17 cellular contexts compared by ENCODE assay signal in the genomic region with DNA sequence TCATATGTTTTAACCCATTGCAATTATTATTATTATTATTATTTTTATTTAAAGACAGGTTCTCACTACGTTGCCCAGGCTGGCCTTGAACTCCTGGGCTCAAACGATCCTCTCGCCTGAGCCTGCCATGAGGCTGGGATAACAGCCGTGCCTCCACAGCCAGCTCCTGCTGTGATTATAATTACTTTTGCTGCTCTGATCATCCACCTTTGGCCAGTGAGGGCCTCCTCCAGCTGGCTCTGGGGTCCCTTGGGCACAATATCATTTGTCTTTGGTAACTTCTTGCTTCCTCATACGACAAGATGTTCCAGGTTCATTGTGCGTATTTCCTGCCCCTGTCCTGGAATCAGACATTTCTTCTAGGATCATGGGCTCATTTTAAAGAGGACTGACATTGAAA. TPM values are rescaled to one million over a fixed set of nuclear protein-coding genes. Genes with fewer than 3 reads are reported as not detected.
DNase-seq lines count a peak whose midpoint lies in the region; ATAC-seq lines count a peak whose summit lies in the region.
"Had no signal": no experiment of that assay in that cellular context is flagged by ENCODE, and none has a peak within 500 bp of the region (broad histone marks: within the 10 kb centered on the region; RNA-seq: fewer than 3 reads in every experiment).

No MANE protein-coding gene starts in this region.

- no peaks in the 10 kb centered on the region for H3K4me1 ChIP-seq in aorta (ENCODE audit: control insufficient read depth in 1 of 2, insufficient read depth in 2 of 2, low read length in 2 of 2)

- DNase-seq in cardiac septum (ENCODE audit: low spot score) (peak; percentile 55), Right ventricle myocardium superior (no peak), NCI-H446 treated with DMSO at 0.1 percent for 48 hours (lab: John Stamatoyannopoulos, UW) (peak; percentile 84), mesenteric fat pad (ENCODE audit: low spot score) (peak; percentile 43), aorta (no peak)
- DNase-seq in stimulated activated CD4-positive, alpha-beta T cell treated with anti-CD3 and anti-CD28 coated beads, Interleukin-15, amount 100 ng/mL, for 24 hours: no peak
- DNase-seq: IMR-90, Karpas-422, MG63, NCI-H2107, NCI-H510A, SHP77 treated with DMSO at 0.1 percent for 48 hours had no signal

- no peaks in the 10 kb centered on the region for H3K27me3 ChIP-seq in aorta (ENCODE audit: control insufficient read depth in 1 of 2, insufficient read depth in 2 of 2, low read length in 1 of 2)
- H3K27me3 ChIP-seq: MG63 had no signal

- intact Hi-C loops in cardiac septum (cut with DNase I): no loop called here
- intact Hi-C loops in Right ventricle myocardium superior (cut with DNase I): no loop called here
- intact Hi-C loops in aorta (cut with DNase I): loop anchor here in 1 of 2 donors (5.0 kb wide), 1 partner anchor 84 kb away; no protein-coding TSS in a partner anchor

- H3K9me3 ChIP-seq in aorta (ENCODE audit: control insufficient read depth, low read length): no peaks in the 10 kb centered on the region
- H3K9me3 ChIP-seq: MG63 had no signal

- H3K36me3 ChIP-seq in aorta (ENCODE audit: control insufficient read depth in 1 of 2, insufficient read depth in 2 of 2, low read length in 1 of 2): no peaks in the 10 kb centered on the region
- H3K36me3 ChIP-seq: MG63 had no signal

- no peak overlapping the region for H3K27ac ChIP-seq in aorta (ENCODE audit: low read depth in 1 of 2, low read length in 2 of 2)

- no peak overlapping the region for H3K4me3 ChIP-seq in aorta (ENCODE audit: low read length in 2 of 2)
- H3K4me3 ChIP-seq: MG63 had no signal

- ATAC-seq in Right ventricle myocardium superior (ENCODE audit: poor library complexity): no peak
- ATAC-seq in GM18909 (IDR thresholded peaks at IDR 0.05; ENCODE audit: poor library complexity, unreplicated experiment): no peak
- no peak for ATAC-seq in aorta (ENCODE audit: low FRiP score)
- ATAC-seq: SK-N-SH treated with all-trans-retinoic acid at 6 μM for 48 hours had no signal

- 90 to 93% methylated on average over 6 of the region's 6 CpGs for WGBS in aorta, 2 donors

RNA-seq across cellular contexts. Expression of gene LRTM2, which starts 28.4 kb away (rescaled TPM):
- total RNA-seq in cardiac septum (not detected), Right ventricle myocardium superior (not detected), mesenteric fat pad (not detected), aorta (not detected)
- polyA plus RNA-seq in aorta: not detected
- total RNA-seq: A673, HT1080, IMR-90 had no signal
- polyA plus RNA-seq: CD14-positive monocyte, IMR-90 had no signal

Comparison
In these comparisons a context has a peak if more than half of its experiments do, and no peak if none do; other contexts are left out.
1. DNase-seq: peak in cardiac septum (single experiment), NCI-H446 treated with DMSO at 0.1 percent for 48 hours (single experiment) and mesenteric fat pad (single experiment); none in Right ventricle myocardium superior (single experiment), stimulated activated CD4-positive, alpha-beta T cell treated with anti-CD3 and anti-CD28 coated beads, Interleukin-15, amount 100 ng/mL, for 24 hours (single experiment) and aorta (0 of 2).